Comparison of ENCODE assay signal across 1 cellular context in the genomic region with DNA sequence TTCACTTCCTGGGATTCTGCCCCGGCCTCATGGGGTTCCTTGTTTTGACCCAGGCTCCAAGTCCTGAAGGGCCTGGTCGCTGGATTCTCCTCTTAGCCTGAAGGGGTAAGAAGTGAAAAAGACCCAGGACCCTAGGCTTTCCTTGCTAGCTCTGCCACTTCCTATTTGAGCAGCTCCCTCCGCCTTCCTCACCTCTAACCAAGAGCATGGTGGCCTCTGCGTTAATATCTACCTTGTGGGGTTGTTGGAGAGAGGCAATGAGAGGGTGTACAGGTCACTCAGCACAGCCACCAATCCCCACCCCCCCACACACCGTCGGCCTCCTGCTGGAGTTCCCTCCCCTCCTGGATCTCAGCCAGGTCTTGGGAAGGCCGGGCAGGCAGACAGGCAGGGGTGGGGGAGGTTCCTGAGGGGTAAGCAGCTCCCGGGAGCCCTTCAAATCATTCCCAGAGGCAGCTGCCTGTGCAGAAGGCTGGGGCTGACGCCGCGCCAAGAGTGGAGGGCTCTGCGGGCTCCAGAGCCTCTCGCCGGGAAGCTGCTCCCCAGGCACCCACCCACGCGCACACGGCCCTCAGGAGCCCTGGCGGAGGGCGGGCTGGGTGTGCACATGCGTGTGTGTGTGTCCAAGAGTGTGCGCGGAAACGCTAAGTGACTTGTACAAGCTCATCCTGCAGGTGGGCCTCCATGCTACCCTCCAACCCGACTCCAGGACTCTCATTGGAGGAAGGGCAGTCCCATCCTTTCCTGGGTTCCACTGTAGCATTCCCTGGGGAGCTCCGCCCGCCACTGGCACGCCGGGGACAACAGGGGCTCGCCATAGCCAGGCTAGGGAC.
TF ChIP-seq lines count a peak whose summit lies in the region.

No MANE protein-coding gene starts in this region.

TF ChIP-seq in HepG2, 621 proteins besides CTCF, POLR2A, EP300 and RAD21 (continued from another document):
- no peak for TF ChIP-seq ZNF614 (CRISPR knock-in tag; IDR thresholded peaks at IDR 0.05; ENCODE audit: borderline replicate concordance)
- no peak for TF ChIP-seq HOXA3 (CRISPR knock-in tag; IDR thresholded peaks at IDR 0.05)
- TF ChIP-seq ZNF335 (CRISPR knock-in tag; IDR thresholded peaks at IDR 0.05) = no peak
- no peak for TF ChIP-seq WIZ (CRISPR knock-in tag; IDR thresholded peaks at IDR 0.05)
- TF ChIP-seq HNF4A (CRISPR knock-in tag; IDR thresholded peaks at IDR 0.05) = no peak
- peak; percentile 13; the same call in 1 of the 2 replicates for TF ChIP-seq GABPB1 (CRISPR knock-in tag; IDR thresholded peaks at IDR 0.05)
- TF ChIP-seq TBX2 (CRISPR knock-in tag; IDR thresholded peaks at IDR 0.05; ENCODE audit: borderline replicate concordance) = 0 out of 2 replicates have a peak, but pooled peaks have one; percentile 14
- 0 out of 2 replicates have a peak, but pooled peaks have one; percentile 14 for TF ChIP-seq FOSL2 (CRISPR knock-in tag; IDR thresholded peaks at IDR 0.05)
TF ChIP-seq in HepG2: peak in this region for 4.
